Comparison of ENCODE assay signal across 1 cellular context in genomic region chr10:63478564-63478963, GRCh38.
A peak's percentile ranks its signal among the peaks of the same experiment; 100 is the strongest.
TF ChIP-seq lines count a peak whose summit lies in the region.

No MANE protein-coding gene starts in this region.

TF ChIP-seq in GM12878, 131 proteins besides CTCF, POLR2A, EP300 and RAD21:
- 0 out of 2 replicates have a peak, but pooled peaks have one; percentile 18 for TF ChIP-seq NR2F1 (conservative IDR thresholded peaks at IDR 0.05)
- TF ChIP-seq ETV6 (conservative IDR thresholded peaks at IDR 0.05 in 1 of 2, IDR thresholded peaks at IDR 0.05 in 1 of 2; ENCODE audit: borderline replicate concordance in 1 of 2, low read depth in 1 of 2): no peak
